Comparison of ENCODE assay signal across 21 cellular contexts in the genomic region with DNA sequence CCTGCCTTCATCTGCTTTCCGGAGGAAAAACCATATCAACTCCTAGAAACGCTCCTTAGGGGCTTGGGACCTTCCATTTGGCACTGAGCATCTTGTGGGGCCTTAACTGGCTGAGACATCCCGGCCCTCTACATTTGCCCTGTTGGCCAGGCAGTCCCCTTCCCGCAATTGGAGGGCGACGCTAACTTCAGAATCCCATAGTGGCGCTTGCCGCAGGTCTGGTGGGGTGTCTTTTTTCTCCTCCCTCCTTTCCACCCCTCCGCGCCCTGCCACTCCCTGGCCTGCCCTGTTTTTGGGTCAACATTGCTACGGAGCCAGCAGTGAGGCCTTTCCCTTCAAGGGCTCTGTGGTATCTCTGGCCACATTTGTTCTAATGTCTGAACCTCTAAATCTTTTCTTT. TPM values are rescaled to one million over a fixed set of nuclear protein-coding genes. Genes with fewer than 3 reads are reported as not detected.
"Had no signal": no experiment of that assay in that cellular context is flagged by ENCODE, and none has a peak within 500 bp of the region (broad histone marks: within the 10 kb centered on the region; RNA-seq: fewer than 3 reads in every experiment).

No MANE protein-coding gene starts in this region.

- H3K4me3 ChIP-seq: adrenal gland, lower lobe of right lung, neural progenitor cell, ovary, right lobe of liver, thoracic aorta, upper lobe of right lung had no signal

- H3K9me3 ChIP-seq: adrenal gland, lower lobe of right lung, ovary, right lobe of liver, thoracic aorta, upper lobe of right lung had no signal

- H3K4me2 ChIP-seq: neural progenitor cell had no signal

- H3K9me3 Mint-ChIP-seq: activated CD4-positive, alpha-beta T cell treated with anti-CD3 and anti-CD28 coated beads, Interleukin-2, amount 10 ng/mL, durations not matched to agents 24 days and 14 days; activated CD8-positive, alpha-beta T cell treated with anti-CD3 and anti-CD28 coated beads for 36 hours; activated T-helper 17 cell treated with anti-CD3 and anti-CD28 coated beads, Interleukin-2, amount 50 U/mL, for 72 hours; dendritic cell treated with granulocyte-macrophage colony-stimulating factor and Interleukin-4, amounts not matched to agents 40 ng/mL and 50 ng/mL, for 4 days; mesothelial cell of epicardium; neural progenitor cell; T-cell had no signal

- H3K36me3 ChIP-seq: neural progenitor cell, ovary had no signal

- ATAC-seq: activated CD8-positive, alpha-beta T cell treated with anti-CD3 and anti-CD28 coated beads for 36 hours; activated T-helper 17 cell treated with anti-CD3 and anti-CD28 coated beads, Interleukin-2, amount 50 U/mL, for 72 hours; lower lobe of right lung; right lobe of liver; SK-N-SH treated with all-trans-retinoic acid at 6 μM for 48 hours; T-cell; upper lobe of right lung had no signal

- H3K27ac ChIP-seq: lower lobe of right lung, neural progenitor cell, ovary, right lobe of liver, thoracic aorta, upper lobe of right lung had no signal

- H3K27ac Mint-ChIP-seq: activated CD4-positive, alpha-beta T cell treated with anti-CD3 and anti-CD28 coated beads, Interleukin-2, amount 10 ng/mL, durations not matched to agents 24 days and 14 days; activated CD8-positive, alpha-beta T cell treated with anti-CD3 and anti-CD28 coated beads for 36 hours; activated T-helper 17 cell treated with anti-CD3 and anti-CD28 coated beads, Interleukin-2, amount 50 U/mL, for 72 hours; dendritic cell treated with granulocyte-macrophage colony-stimulating factor and Interleukin-4, amounts not matched to agents 40 ng/mL and 50 ng/mL, for 4 days; mesothelial cell of epicardium; neural progenitor cell; T-cell had no signal

- H2AFZ ChIP-seq: neural progenitor cell had no signal

- H3K4me3 Mint-ChIP-seq: activated CD4-positive, alpha-beta T cell treated with anti-CD3 and anti-CD28 coated beads, Interleukin-2, amount 10 ng/mL, durations not matched to agents 24 days and 14 days; activated CD8-positive, alpha-beta T cell treated with anti-CD3 and anti-CD28 coated beads for 36 hours; activated T-helper 17 cell treated with anti-CD3 and anti-CD28 coated beads, Interleukin-2, amount 50 U/mL, for 72 hours; dendritic cell treated with granulocyte-macrophage colony-stimulating factor and Interleukin-4, amounts not matched to agents 40 ng/mL and 50 ng/mL, for 4 days; mesothelial cell of epicardium; neural progenitor cell; T-cell had no signal

- H3K4me1 Mint-ChIP-seq: activated CD4-positive, alpha-beta T cell treated with anti-CD3 and anti-CD28 coated beads, Interleukin-2, amount 10 ng/mL, durations not matched to agents 24 days and 14 days; activated T-helper 17 cell treated with anti-CD3 and anti-CD28 coated beads, Interleukin-2, amount 50 U/mL, for 72 hours; T-cell had no signal

- DNase-seq: activated CD4-positive, alpha-beta T cell treated with anti-CD3 and anti-CD28 coated beads, Interleukin-2, amount 10 ng/mL, durations not matched to agents 24 days and 14 days; activated CD8-positive, alpha-beta T cell treated with anti-CD3 and anti-CD28 coated beads for 36 hours; activated naive CD4-positive, alpha-beta T cell treated with Interleukin-2 at 50 U/mL for 16 hours; activated T-cell treated with anti-CD3 and anti-CD28 coated beads, Interleukin-2, amount 50 U/mL, for 1 hour; adrenal gland; effector CD8-positive, alpha-beta T cell; lower lobe of right lung; ovary; right lobe of liver; small intestine; stimulated activated CD4-positive, alpha-beta T cell treated with anti-CD3 and anti-CD28 coated beads, Interleukin-4, amount 100 ng/mL, for 1 hour; T-cell; T-helper 9 cell; upper lobe of right lung had no signal

- H3K27me3 Mint-ChIP-seq: activated CD4-positive, alpha-beta T cell treated with anti-CD3 and anti-CD28 coated beads, Interleukin-2, amount 10 ng/mL, durations not matched to agents 24 days and 14 days; activated CD8-positive, alpha-beta T cell treated with anti-CD3 and anti-CD28 coated beads for 36 hours; activated T-helper 17 cell treated with anti-CD3 and anti-CD28 coated beads, Interleukin-2, amount 50 U/mL, for 72 hours; T-cell had no signal

- H3K27me3 ChIP-seq: adrenal gland, neural progenitor cell, ovary, right lobe of liver, upper lobe of right lung had no signal

- H3K4me1 ChIP-seq: adrenal gland, lower lobe of right lung, neural progenitor cell, right lobe of liver had no signal

- H3K9ac ChIP-seq: neural progenitor cell had no signal

RNA-seq across cellular contexts. Expression of a gene that starts 57.2 kb away (rescaled TPM):
- total RNA-seq: activated CD4-positive, alpha-beta T cell treated with anti-CD3 and anti-CD28 coated beads, Interleukin-2, amount 10 ng/mL, durations not matched to agents 24 days and 14 days; activated CD8-positive, alpha-beta T cell treated with anti-CD3 and anti-CD28 coated beads for 36 hours had no signal
- polyA plus RNA-seq: keratinocyte had no signal
